ENCODE assay signal across 2 cellular contexts in the genomic region with DNA sequence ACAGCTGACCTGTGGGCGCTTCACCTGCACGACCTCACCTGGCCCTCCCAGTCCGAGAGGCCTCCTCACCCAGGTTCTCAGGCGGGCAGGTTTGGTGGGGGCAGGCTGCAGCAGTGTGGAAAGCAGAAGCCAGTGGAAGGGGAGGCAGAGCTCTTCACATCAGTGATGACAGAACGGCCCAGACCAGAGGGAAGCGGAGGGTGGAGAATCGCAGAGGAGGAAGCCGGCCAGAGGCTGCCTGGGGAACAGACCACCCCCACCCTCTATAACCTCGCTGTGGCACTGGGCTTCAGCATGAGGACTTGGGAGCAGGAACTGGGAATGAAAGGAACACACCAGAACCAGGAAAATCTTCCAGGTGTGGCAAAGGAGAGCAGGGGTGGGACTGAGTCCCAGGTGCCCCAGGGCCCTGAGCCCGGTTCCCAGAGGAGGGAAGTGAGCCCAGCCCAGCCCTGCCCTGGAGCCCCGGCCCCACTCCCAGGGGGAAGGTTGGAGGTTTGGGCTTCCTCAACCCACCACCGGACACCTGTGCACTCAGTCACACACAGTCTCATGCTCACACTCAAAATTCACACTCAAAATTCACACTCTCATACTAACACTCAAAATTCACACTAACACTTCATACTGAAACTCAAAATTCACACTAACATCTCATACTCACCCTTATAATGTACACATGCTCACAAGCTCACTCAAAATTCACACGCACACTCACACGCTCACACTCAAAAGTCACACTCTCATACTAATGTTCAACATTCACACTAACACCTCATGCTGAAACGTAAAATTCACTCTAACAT.
A peak's percentile ranks its signal among the peaks of the same experiment; 100 is the strongest.
TF ChIP-seq lines count a peak whose summit lies in the region.

No MANE protein-coding gene starts in this region.

TF ChIP-seq in HEK293, 187 proteins besides CTCF, POLR2A, EP300 and RAD21:
- TF ChIP-seq ZNF18 (tag by site-specific recombination; IDR thresholded peaks at IDR 0.05) (peak; percentile 97; the same call in 1 of the 2 replicates), ZBTB10 (tag by site-specific recombination; IDR thresholded peaks at IDR 0.05) (no peak), GLIS2 (tag by site-specific recombination; IDR thresholded peaks at IDR 0.05) (no peak), ZNF335 (tag by site-specific recombination; conservative IDR thresholded peaks at IDR 0.05) (no peak), ZNF580 (tag by site-specific recombination; IDR thresholded peaks at IDR 0.05) (no peak), ZNF555 (tag by site-specific recombination; conservative IDR thresholded peaks at IDR 0.05) (no peak)

TF ChIP-seq in H1, 55 proteins besides CTCF, POLR2A, EP300 and RAD21:
- TF ChIP-seq PHF8 (conservative IDR thresholded peaks at IDR 0.05; ENCODE audit: low read depth, low read length) (no peak), CEBPB (IDR thresholded peaks at IDR 0.05; ENCODE audit: low read depth, low read length) (no peak), CHD2 (IDR thresholded peaks at IDR 0.05; ENCODE audit: low read length) (no peak), POU5F1 (IDR thresholded peaks at IDR 0.05; ENCODE audit: low read depth, low read length) (no peak), CBX5 (IDR thresholded peaks at IDR 0.05; ENCODE audit: low read depth, low read length) (no peak), SIN3A (conservative IDR thresholded peaks at IDR 0.05 in 1 of 2, IDR thresholded peaks at IDR 0.05 in 1 of 2; ENCODE audit: low read depth in 1 of 2, low read length in 2 of 2) (no peak), KDM1A (IDR thresholded peaks at IDR 0.05; ENCODE audit: borderline replicate concordance, low read length) (no peak)
- TF ChIP-seq, protein P1, sequence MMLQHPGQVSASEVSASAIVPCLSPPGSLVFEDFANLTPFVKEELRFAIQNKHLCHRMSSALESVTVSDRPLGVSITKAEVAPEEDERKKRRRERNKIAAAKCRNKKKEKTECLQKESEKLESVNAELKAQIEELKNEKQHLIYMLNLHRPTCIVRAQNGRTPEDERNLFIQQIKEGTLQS (IDR thresholded peaks at IDR 0.05; ENCODE audit: insufficient read depth, low read depth, low read length): no peak
